ENCODE assay signal across 1 cellular context in the genomic region with DNA sequence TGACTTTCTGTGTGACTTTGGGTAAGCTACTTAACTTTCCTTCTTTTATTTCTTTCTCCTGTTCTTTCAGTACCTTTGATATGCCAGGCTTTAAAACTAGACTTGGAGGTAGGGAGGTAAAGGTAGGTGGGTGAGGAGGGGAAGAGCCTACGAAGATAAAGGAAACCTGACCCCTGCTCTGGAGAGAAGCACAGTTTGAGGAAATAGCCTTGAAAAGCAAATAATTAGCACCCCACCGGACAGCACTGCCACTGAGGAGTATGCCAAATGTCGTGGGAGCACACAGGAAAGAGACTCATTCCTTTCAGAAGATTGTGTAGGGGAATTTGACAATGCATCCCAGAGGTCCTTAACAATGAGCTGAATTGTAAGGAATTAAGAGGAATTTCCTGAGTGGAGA.
TF ChIP-seq lines count a peak whose summit lies in the region.

No MANE protein-coding gene starts in this region.

TF ChIP-seq in H1, 55 proteins besides CTCF, POLR2A, EP300 and RAD21 (continued from another document):
- TF ChIP-seq, protein P1, sequence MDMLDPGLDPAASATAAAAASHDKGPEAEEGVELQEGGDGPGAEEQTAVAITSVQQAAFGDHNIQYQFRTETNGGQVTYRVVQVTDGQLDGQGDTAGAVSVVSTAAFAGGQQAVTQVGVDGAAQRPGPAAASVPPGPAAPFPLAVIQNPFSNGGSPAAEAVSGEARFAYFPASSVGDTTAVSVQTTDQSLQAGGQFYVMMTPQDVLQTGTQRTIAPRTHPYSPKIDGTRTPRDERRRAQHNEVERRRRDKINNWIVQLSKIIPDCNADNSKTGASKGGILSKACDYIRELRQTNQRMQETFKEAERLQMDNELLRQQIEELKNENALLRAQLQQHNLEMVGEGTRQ (IDR thresholded peaks at IDR 0.05; ENCODE audit: low read length), result no peak
- TF ChIP-seq RNF2 (IDR thresholded peaks at IDR 0.05; ENCODE audit: borderline replicate concordance, low read depth, low read length, missing control alignments, poor library complexity, severe bottlenecking), result no peak
- TF ChIP-seq SP2 (IDR thresholded peaks at IDR 0.05; ENCODE audit: low read length), result no peak
- TF ChIP-seq SIRT6 (IDR thresholded peaks at IDR 0.05; ENCODE audit: low read length), result no peak
